Comparison of ENCODE assay signal across 26 cellular contexts in the genomic region with DNA sequence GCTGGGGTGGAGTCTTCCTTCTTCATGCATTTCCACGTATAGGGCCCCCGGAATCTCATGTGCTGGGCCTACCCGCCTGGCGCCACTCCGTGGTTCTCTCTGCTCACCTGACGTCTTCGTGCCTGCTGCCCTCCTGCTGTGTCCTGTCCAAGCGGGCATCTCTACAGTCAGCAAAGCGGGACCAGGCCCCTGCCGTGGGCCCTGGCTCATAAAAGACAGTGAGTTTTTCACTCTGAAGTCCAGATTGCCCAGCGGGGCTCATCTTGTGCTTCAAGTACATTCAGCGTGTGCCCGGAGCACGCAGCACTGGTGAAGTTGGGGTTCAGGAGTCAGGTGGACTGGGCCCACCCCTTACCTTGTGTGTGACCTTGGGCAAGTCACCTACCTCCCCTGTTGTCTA.
"Had no signal": no experiment of that assay in that cellular context is flagged by ENCODE, and none has a peak within 500 bp of the region (broad histone marks: within the 10 kb centered on the region; RNA-seq: fewer than 3 reads in every experiment).

No MANE protein-coding gene starts in this region.

- H3K27ac ChIP-seq: hepatocyte, left ventricle myocardium inferior, prostate gland, skin epidermis, stomach, testis, thyroid gland, transverse colon, upper lobe of left lung, vagina had no signal

- ATAC-seq: natural killer cell; right cardiac atrium; sciatic nerve; stimulated activated naive B cell treated with anti-CD40 and anti-IgM and Interleukin-4, amounts not matched to agents 10 μg/mL and 1 μg/mL and 100 μg/mL, for 72 hours; stimulated activated naive CD8-positive, alpha-beta T cell treated with anti-CD3 and anti-CD28 coated beads, Interleukin-15, Interleukin-2, amounts not matched to agents 100 U/mL and 50 U/mL, for 24 hours had no signal

- H3K79me2 ChIP-seq: hepatocyte had no signal

- H3K4me1 ChIP-seq: prostate gland had no signal

- H3K27me3 ChIP-seq: hepatocyte, stomach, testis, thyroid gland, transverse colon, upper lobe of left lung, vagina had no signal

- H3K4me2 ChIP-seq: hepatocyte had no signal

- DNase-seq: left ventricle myocardium inferior; mesendoderm; naive B cell; natural killer cell; nephron progenitor cell; nucleus accumbens; retina; stimulated activated CD4-positive, alpha-beta T cell treated with anti-CD3 and anti-CD28 coated beads, Interleukin-12 subunit alpha, Interleukin-12 subunit beta, amount 100 ng/mL, for 4 hours; stimulated activated CD4-positive, alpha-beta T cell treated with anti-CD3 and anti-CD28 coated beads, Interleukin-15, amount 100 ng/mL, for 24 hours; stimulated activated CD4-positive, alpha-beta T cell treated with anti-CD3 and anti-CD28 coated beads, Interleukin-2, amount 100 ng/mL, for 24 hours; stimulated activated CD4-positive, alpha-beta T cell treated with anti-CD3 and anti-CD28 coated beads, Interleukin-4, amount 100 ng/mL, for 1 hour; stimulated activated naive B cell treated with anti-CD40 and anti-IgM and Interleukin-4, amounts not matched to agents 10 μg/mL and 1 μg/mL and 100 μg/mL, for 72 hours; stimulated activated naive CD8-positive, alpha-beta T cell treated with anti-CD3 and anti-CD28 coated beads, Interleukin-15, Interleukin-2, amounts not matched to agents 100 U/mL and 50 U/mL, for 24 hours; stomach; testis; thyroid gland; transverse colon; upper lobe of left lung had no signal

- H3K9me3 ChIP-seq: left ventricle myocardium inferior, prostate gland, stomach, testis, thyroid gland, transverse colon, upper lobe of left lung, vagina had no signal

- H3K36me3 ChIP-seq: left ventricle myocardium inferior, prostate gland, stomach, thyroid gland, transverse colon, upper lobe of left lung, vagina had no signal

- H3K4me3 Mint-ChIP-seq: mesothelial cell of epicardium; natural killer cell; nephron progenitor cell; stimulated activated naive B cell treated with anti-CD40 and anti-IgM and Interleukin-4, amounts not matched to agents 10 μg/mL and 1 μg/mL and 100 μg/mL, for 72 hours had no signal

- H3K27ac Mint-ChIP-seq: mesothelial cell of epicardium; natural killer cell; stimulated activated naive B cell treated with anti-CD40 and anti-IgM and Interleukin-4, amounts not matched to agents 10 μg/mL and 1 μg/mL and 100 μg/mL, for 72 hours had no signal

- H3K9me3 Mint-ChIP-seq: natural killer cell had no signal

- H2AFZ ChIP-seq: hepatocyte had no signal

- H3K4me3 ChIP-seq: hepatocyte, left ventricle myocardium inferior, lung, prostate gland, skin epidermis, stomach, testis, thyroid gland, transverse colon, upper lobe of left lung, vagina had no signal

- H3K27me3 Mint-ChIP-seq: naive B cell; stimulated activated naive B cell treated with anti-CD40 and anti-IgM and Interleukin-4, amounts not matched to agents 10 μg/mL and 1 μg/mL and 100 μg/mL, for 72 hours had no signal

- H3K36me3 Mint-ChIP-seq: mesothelial cell of epicardium, natural killer cell had no signal
